ENCODE assay signal across 20 cellular contexts in genomic region chr13:23552171-23552570, GRCh38. TPM values are rescaled to one million over a fixed set of nuclear protein-coding genes. Genes with fewer than 3 reads are reported as not detected.
DNase-seq lines count a peak whose midpoint lies in the region; ATAC-seq and TF ChIP-seq lines count a peak whose summit lies in the region.
"Had no signal": no experiment of that assay in that cellular context is flagged by ENCODE, and none has a peak within 500 bp of the region (broad histone marks: within the 10 kb centered on the region; RNA-seq: fewer than 3 reads in every experiment).

No MANE protein-coding gene starts in this region.

- H3K4me1 ChIP-seq in heart right ventricle (peaks cover 0 to 34% (median 12%) of the 10 kb centered on the region in 9 donors), esophagus muscularis mucosa (peaks cover 12 to 19% (median 15%) of the 10 kb centered on the region in 4 donors), mesodermal cell (ENCODE audit: control insufficient read depth, insufficient read depth, low read length, poor library complexity, severe bottlenecking) (peaks cover 4% of the 10 kb centered on the region), smooth muscle cell (ENCODE audit: low read depth) (peaks cover 10% of the 10 kb centered on the region)
- H3K4me1 ChIP-seq: SJSA1 had no signal

- POLR2A ChIA-PET in HEK293T (lab: Yijun Ruan, JAX): no interaction called here

- WGBS in heart right ventricle, 2 donors: 56 to 68% methylated on average over 1 of the region's 1 CpG
- 76% methylated on average over 1 of the region's 1 CpG for WGBS in esophagus muscularis mucosa
- WGBS in mesodermal cell (ENCODE audit: insufficient coverage in 2 of 2), 2 experiments: 18 to 67% methylated on average over 1 of the region's 1 CpG
- 5% methylated on average over 1 of the region's 1 CpG for WGBS in smooth muscle cell (ENCODE audit: low lambda C conversion rate)

- H3K4me2 ChIP-seq in smooth muscle cell: no peak overlapping the region

- peak overlapping the region in 8 of 10 donors; percentile 26 to 92 (median 68) for H3K27ac ChIP-seq in heart right ventricle
- H3K27ac ChIP-seq in esophagus muscularis mucosa (replicated peaks in 1 of 4): peak overlapping the region; percentile 14 to 67 (median 24)
- peak overlapping the region; percentile 71 for H3K27ac ChIP-seq in mesodermal cell (ENCODE audit: low read depth, low read length, severe bottlenecking)
- no peak overlapping the region for H3K27ac ChIP-seq in smooth muscle cell (ENCODE audit: low read depth)
- H3K27ac ChIP-seq: C4-2B, GM23248, SJSA1 had no signal

- CTCF ChIA-PET in HEK293T (lab: Yijun Ruan, JAX): no interaction called here

- H3K27me3 ChIP-seq in heart right ventricle (peaks cover 0 to 9% (median 0%) of the 10 kb centered on the region in 7 donors), esophagus muscularis mucosa (no peaks in the 10 kb centered on the region), smooth muscle cell (ENCODE audit: low read depth) (no peaks in the 10 kb centered on the region)

- no peaks in the 10 kb centered on the region for H3K9me3 ChIP-seq in heart right ventricle
- no peaks in the 10 kb centered on the region for H3K9me3 ChIP-seq in esophagus muscularis mucosa
- H3K9me3 ChIP-seq in mesodermal cell (ENCODE audit: control insufficient read depth, low read length): peaks cover 7% of the 10 kb centered on the region
- no peaks in the 10 kb centered on the region for H3K9me3 ChIP-seq in smooth muscle cell (replicated peaks; ENCODE audit: low read depth)
- H3K9me3 ChIP-seq: SJSA1 had no signal

- no peak for TF ChIP-seq CTCF in heart right ventricle (IDR thresholded peaks at IDR 0.05)
- TF ChIP-seq CTCF in esophagus muscularis mucosa (IDR thresholded peaks at IDR 0.05): no peak
- TF ChIP-seq CTCF in smooth muscle cell (IDR thresholded peaks at IDR 0.05; ENCODE audit: borderline replicate concordance, insufficient read depth, poor library complexity, severe bottlenecking): no peak

- no peak for DNase-seq in heart right ventricle
- no peak for DNase-seq in cardiac septum (ENCODE audit: low spot score)
- DNase-seq in esophagus muscularis mucosa (ENCODE audit: extremely low spot score): no peak
- DNase-seq in smooth muscle cell (lab: John Stamatoyannopoulos, UW; ENCODE audit: unreplicated experiment): no peak
- DNase-seq in activated gamma-delta T cell treated with Interleukin-2 at 50 U/mL for 16 hours: no peak
- DNase-seq in HEK293T (ENCODE audit: extremely low spot score): no peak
- DNase-seq: DMS 273 treated with DMSO at 0.1 percent for 48 hours, EL, GM23248, KBM-7, NCI-H1417, NCI-H187 treated with DMSO at 0.1 percent for 48 hours, NCI-H2171, NCI-H446, NCI-H69, OCI-M1 had no signal

- intact Hi-C loops in heart right ventricle (cut with DNase I) (no loop called here), cardiac septum (cut with DNase I) (loop anchor here (5.0 kb wide), 1 partner anchor 40 kb away; no protein-coding TSS in a partner anchor), esophagus muscularis mucosa (cut with DNase I) (no loop called here)

- no peaks in the 10 kb centered on the region for H3K79me2 ChIP-seq in smooth muscle cell (ENCODE audit: low read depth)

- TF ChIP-seq EP300 in esophagus muscularis mucosa (IDR thresholded peaks at IDR 0.05): no peak

- ATAC-seq in heart right ventricle (peak in 2 of 8 donors; percentile 45 to 58), GM18520 (IDR thresholded peaks at IDR 0.05; ENCODE audit: unreplicated experiment) (no peak)

- no peak overlapping the region for H3K4me3 ChIP-seq in heart right ventricle
- H3K4me3 ChIP-seq in esophagus muscularis mucosa: no peak overlapping the region
- H3K4me3 ChIP-seq in mesodermal cell (ENCODE audit: extremely low read depth, insufficient read depth, low read length, poor library complexity, severe bottlenecking): no peak overlapping the region
- H3K4me3 ChIP-seq in smooth muscle cell: no peak overlapping the region
- H3K4me3 ChIP-seq: GM23248, SJSA1 had no signal

- H2AFZ ChIP-seq in smooth muscle cell (ENCODE audit: low read depth): peak overlapping the region; percentile 94
- H2AFZ ChIP-seq: GM23248 had no signal

- H3F3A ChIP-seq in smooth muscle cell (ENCODE audit: low read depth): no peaks in the 10 kb centered on the region

- no peak for TF ChIP-seq POLR2A in esophagus muscularis mucosa (IDR thresholded peaks at IDR 0.05; ENCODE audit: low read depth)

- H3K9ac ChIP-seq in smooth muscle cell (ENCODE audit: low read depth): no peak overlapping the region
- H3K9ac ChIP-seq: GM23248 had no signal

- no peaks in the 10 kb centered on the region for H4K20me1 ChIP-seq in smooth muscle cell (ENCODE audit: low read depth)

- H3K36me3 ChIP-seq in heart right ventricle (no peaks in the 10 kb centered on the region), esophagus muscularis mucosa (no peaks in the 10 kb centered on the region), mesodermal cell (ENCODE audit: control insufficient read depth, insufficient read depth, low read length) (no peaks in the 10 kb centered on the region), smooth muscle cell (ENCODE audit: low read depth) (no peaks in the 10 kb centered on the region)
- H3K36me3 ChIP-seq: SJSA1 had no signal

TF ChIP-seq in HEK293T, 16 proteins besides CTCF, POLR2A, EP300 and RAD21:
- no peak for TF ChIP-seq FOXA1 (IDR thresholded peaks at IDR 0.05)

RNA-seq across cellular contexts. Expression of gene TNFRSF19, which starts 18.0 kb away (rescaled TPM):
- total RNA-seq in heart right ventricle (10 to 100 TPM; 25.5 to 49.6 (median 33.7) TPM), cardiac septum (20.0 TPM), esophagus muscularis mucosa (1 to 10 TPM; 3.2 to 5.6 (median 5.0) TPM), smooth muscle cell (34.3 and 38.8 TPM in 2 replicates)
- polyA plus RNA-seq in heart right ventricle (10 to 100 TPM; 17.8 to 20.9 TPM), smooth muscle cell (15.5 and 24.5 TPM in 2 replicates)
- 44.9 TPM for polyA plus RNA-seq in mesodermal cell (2013, experiment 1 of 2)
- polyA plus RNA-seq in mesodermal cell (2013, experiment 2 of 2): 37.7 TPM
